20 cellular contexts compared by ENCODE assay signal in the genomic region with DNA sequence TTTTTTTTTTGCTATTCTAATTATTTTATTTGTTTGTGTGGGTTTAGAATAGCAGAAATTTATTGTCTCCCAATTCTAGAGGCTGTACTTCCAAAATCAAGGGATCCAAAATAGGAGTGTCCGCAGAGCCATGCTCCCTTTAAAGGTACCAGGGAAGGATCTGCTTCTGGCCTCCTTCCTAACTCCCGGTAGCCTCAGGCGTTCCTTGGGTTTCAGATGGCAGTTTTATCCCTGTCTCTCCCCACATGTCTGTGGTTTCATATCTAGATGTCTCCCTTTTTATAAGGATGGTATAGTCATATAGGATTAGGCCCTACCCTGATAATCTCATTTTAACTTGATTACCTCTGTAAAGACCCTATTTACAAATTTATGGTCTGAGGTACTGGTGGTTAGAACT. TPM values are rescaled to one million over a fixed set of nuclear protein-coding genes. Genes with fewer than 3 reads are reported as not detected.
DNase-seq lines count a peak whose midpoint lies in the region; ATAC-seq and TF ChIP-seq lines count a peak whose summit lies in the region.
"Had no signal": no experiment of that assay in that cellular context is flagged by ENCODE, and none has a peak within 500 bp of the region (broad histone marks: within the 10 kb centered on the region; RNA-seq: fewer than 3 reads in every experiment).

No MANE protein-coding gene starts in this region.

- no peaks in the 10 kb centered on the region for H3K36me3 Mint-ChIP-seq in natural killer cell
- H3K36me3 Mint-ChIP-seq: CD14-positive monocyte had no signal

- H3K4me1 ChIP-seq in psoas muscle, result no peaks in the 10 kb centered on the region

- no peaks in the 10 kb centered on the region for H3K9me3 ChIP-seq in psoas muscle

- H3K4me3 Mint-ChIP-seq in natural killer cell, result no peak overlapping the region
- H3K4me3 Mint-ChIP-seq: B cell, CD14-positive monocyte, H9 had no signal

- H3K27me3 Mint-ChIP-seq in natural killer cell (ENCODE audit: low read depth in 2 of 2), result no peaks in the 10 kb centered on the region
- H3K27me3 Mint-ChIP-seq: B cell had no signal

- H3K27ac ChIP-seq in psoas muscle (peak overlapping the region; percentile 42), substantia nigra (ENCODE audit: low read depth, low read length, poor library complexity, severe bottlenecking) (no peak overlapping the region)
- H3K27ac ChIP-seq: HL-60, PC-9 had no signal

- 28 to 56% (median 37%) methylated on average over 3 of the region's 3 CpGs for WGBS in psoas muscle, 3 donors

- in situ Hi-C loops in SK-MEL-5 (cut with HindIII; ENCODE audit: low pct_unique_long_range_greater_than_20kb, low sequenced_read_pairs), result no loop called here

- no peaks in the 10 kb centered on the region for H3K4me1 Mint-ChIP-seq in natural killer cell
- H3K4me1 Mint-ChIP-seq: CD14-positive monocyte had no signal

- peak in 3 of 4 donors; percentile 67 to 76 (median 69) for ATAC-seq in psoas muscle
- no peak for ATAC-seq in natural killer cell
- ATAC-seq in HG03571 (IDR thresholded peaks at IDR 0.05; ENCODE audit: unreplicated experiment), result no peak

- intact Hi-C loops in psoas muscle (cut with DNase I) (no loop called here), natural killer cell (cut with micrococcal nuclease) (no loop called here)

- H3K9me3 Mint-ChIP-seq in natural killer cell, result no peaks in the 10 kb centered on the region
- H3K9me3 Mint-ChIP-seq: H9 had no signal

- no peaks in the 10 kb centered on the region for H3K36me3 ChIP-seq in psoas muscle (ENCODE audit: insufficient read depth in 1 of 2, low read depth in 1 of 2)

- H3K27me3 ChIP-seq in psoas muscle (ENCODE audit: insufficient read depth in 3 of 3, low read length in 2 of 3), result no peaks in the 10 kb centered on the region

- DNase-seq in EL (peak; percentile 12), M059J (ENCODE audit: low read depth) (peak; percentile 56), SK-MEL-5 (ENCODE audit: low read depth, low spot score) (peak; percentile 22), psoas muscle (no peak), COR-L47 (lab: John Stamatoyannopoulos, UW) (no peak), substantia nigra (lab: John Stamatoyannopoulos, UW) (no peak), natural killer cell (no peak)
- DNase-seq: DMS53, H9, KG1, NCI-H1105, NCI-H2029 treated with DMSO at 0.1 percent for 48 hours, NCI-H345, NCI-H524, PC-9, SIG-M5 had no signal

- H3K4me3 ChIP-seq in psoas muscle, result no peak overlapping the region
- H3K4me3 ChIP-seq: PC-9 had no signal

- H3K27ac Mint-ChIP-seq in natural killer cell, result no peak overlapping the region
- H3K27ac Mint-ChIP-seq: B cell, CD14-positive monocyte had no signal

- TF ChIP-seq CTCF in psoas muscle (IDR thresholded peaks at IDR 0.05) (no peak), natural killer cell (IDR thresholded peaks at IDR 0.05) (no peak)

RNA-seq across cellular contexts. Expression of a gene that starts 48.4 kb away (rescaled TPM):
- 22.4 and 29.1 TPM in 2 replicates for total RNA-seq in M059J (2014; rRNA removed; shearing (Covaris generic))
- total RNA-seq in SK-MEL-5 (2014; rRNA removed; shearing (Covaris generic)), result 25.2 and 31.6 TPM in 2 replicates
- polyA plus RNA-seq in SK-MEL-5 (2015; cell fraction: cytosol; rRNA removed), result 13.4 and 17.9 TPM in 2 replicates
- polyA plus RNA-seq in SK-MEL-5 (2015; cell fraction: nucleus; rRNA removed), result 15.9 and 17.7 TPM in 2 replicates
- total RNA-seq in psoas muscle, result 10 to 100 TPM; 12.0 to 30.0 (median 26.2) TPM
- polyA plus RNA-seq in psoas muscle, result 10 to 100 TPM in 1 of 3 donors, 1 to 10 TPM in 2; 4.6 to 22.7 (median 6.0) TPM
- 1 to 10 TPM; 5.5 to 8.1 (median 7.7) TPM for total RNA-seq in natural killer cell

Comparison
In these comparisons a context has a peak if more than half of its experiments do, and no peak if none do; other contexts are left out.
1. DNase-seq: peak in EL (single experiment), M059J (single experiment) and SK-MEL-5 (single experiment); none in psoas muscle (0 of 2), COR-L47 (single experiment), substantia nigra (0 of 49) and natural killer cell (single experiment).
2. ATAC-seq: peak in psoas muscle (3 of 4); none in natural killer cell (0 of 3) and HG03571 (single experiment).